ENCODE assay signal across 8 cellular contexts in genomic region chr15:73852507-73852906, GRCh38. TPM values are rescaled to one million over a fixed set of nuclear protein-coding genes. Genes with fewer than 3 reads are reported as not detected.
"Had no signal": no experiment of that assay in that cellular context is flagged by ENCODE, and none has a peak within 500 bp of the region (broad histone marks: within the 10 kb centered on the region; RNA-seq: fewer than 3 reads in every experiment).

No MANE protein-coding gene starts in this region.

- H3K4me3 ChIP-seq: K562 had no signal

- H3K4me3 Mint-ChIP-seq: IgD-negative memory B cell had no signal

- H3K27ac Mint-ChIP-seq: IgD-negative memory B cell had no signal

- FAIRE-seq: HepG2, HTR-8/SVneo, K562 had no signal

- ATAC-seq: HepG2, K562 had no signal

- H3K4me1 Mint-ChIP-seq: IgD-negative memory B cell had no signal

- H3K27ac ChIP-seq: HL-60 had no signal

- DNase-seq: IMR-90 had no signal

RNA-seq across cellular contexts. Expression of gene TBC1D21, which starts 20.9 kb away (rescaled TPM):
- total RNA-seq: HepG2, HT-29, HT1080, IMR-90, K562 had no signal
- polyA plus RNA-seq: HepG2, IgD-negative memory B cell, IMR-90, K562 had no signal
